ENCODE assay signal across 2 cellular contexts in genomic region chr10:96752380-96752779, GRCh38.
TF ChIP-seq lines count a peak whose summit lies in the region.

No MANE protein-coding gene starts in this region.

TF ChIP-seq in HepG2, 621 proteins besides CTCF, POLR2A, EP300 and RAD21:
- TF ChIP-seq ZNF598 (CRISPR knock-in tag; IDR thresholded peaks at IDR 0.05; ENCODE audit: borderline replicate concordance): no peak
- TF ChIP-seq FLYWCH1 (CRISPR knock-in tag; IDR thresholded peaks at IDR 0.05): no peak
- TF ChIP-seq ZNF160 (CRISPR knock-in tag; IDR thresholded peaks at IDR 0.05): no peak
- TF ChIP-seq BATF2 (CRISPR knock-in tag; IDR thresholded peaks at IDR 0.05): no peak
- no peak for TF ChIP-seq CBX5 (CRISPR knock-in tag; IDR thresholded peaks at IDR 0.05; ENCODE audit: borderline replicate concordance)
- TF ChIP-seq FOXK1 (CRISPR knock-in tag; IDR thresholded peaks at IDR 0.05; ENCODE audit: borderline replicate concordance, low read depth): no peak
- TF ChIP-seq POLR2AphosphoS5 (IDR thresholded peaks at IDR 0.05; ENCODE audit: low read depth, low read length): no peak
- no peak for TF ChIP-seq ZNF512 (CRISPR knock-in tag; IDR thresholded peaks at IDR 0.05)
- TF ChIP-seq TEAD2 (CRISPR knock-in tag; IDR thresholded peaks at IDR 0.05): no peak
- TF ChIP-seq PREB (CRISPR knock-in tag; IDR thresholded peaks at IDR 0.05): no peak
- TF ChIP-seq ZNF720 (CRISPR knock-in tag; IDR thresholded peaks at IDR 0.05): no peak
- no peak for TF ChIP-seq RFX1 (IDR thresholded peaks at IDR 0.05)
- TF ChIP-seq NFE2 (CRISPR knock-in tag; IDR thresholded peaks at IDR 0.05): peak; percentile 31; the same call in 1 of the 2 replicates
- TF ChIP-seq SP2 (CRISPR knock-in tag; IDR thresholded peaks at IDR 0.05): no peak
- TF ChIP-seq NFE2L2 (IDR thresholded peaks at IDR 0.05; ENCODE audit: low read length): peak; percentile 40; the same call in 1 of the 2 replicates
- no peak for TF ChIP-seq NPAS2 (CRISPR knock-in tag; IDR thresholded peaks at IDR 0.05; ENCODE audit: borderline replicate concordance)
- TF ChIP-seq ZNF431 (CRISPR knock-in tag; IDR thresholded peaks at IDR 0.05; ENCODE audit: borderline replicate concordance, low read depth): no peak
TF ChIP-seq in HepG2: peak in this region for 2.

TF ChIP-seq in IMR-90, 13 proteins besides CTCF, POLR2A, EP300 and RAD21:
- 0 out of 2 replicates have a peak, but pooled peaks have one; percentile 29 for TF ChIP-seq NFE2L2 (IDR thresholded peaks at IDR 0.05; ENCODE audit: low read depth, low read length)
- TF ChIP-seq FOS (IDR thresholded peaks at IDR 0.05; ENCODE audit: low read depth, low read length): no peak
- TF ChIP-seq MAFK (IDR thresholded peaks at IDR 0.05; ENCODE audit: low read depth, low read length): no peak
- no peak for TF ChIP-seq ELK1 (IDR thresholded peaks at IDR 0.05; ENCODE audit: borderline replicate concordance, low read depth, low read length)
